Comparison of ENCODE assay signal across 16 cellular contexts in genomic region chr13:28533441-28534166, GRCh38. TPM values are rescaled to one million over a fixed set of nuclear protein-coding genes. Genes with fewer than 3 reads are reported as not detected.
DNase-seq lines count a peak whose midpoint lies in the region; ATAC-seq and TF ChIP-seq lines count a peak whose summit lies in the region.
"Had no signal": no experiment of that assay in that cellular context is flagged by ENCODE, and none has a peak within 500 bp of the region (broad histone marks: within the 10 kb centered on the region; RNA-seq: fewer than 3 reads in every experiment).

No MANE protein-coding gene starts in this region.

- peaks cover 0 to 72% (median 43%) of the 10 kb centered on the region in 7 donors for H3K27me3 ChIP-seq in spleen (replicated peaks in 1 of 7)
- H3K27me3 ChIP-seq in prostate gland (replicated peaks; ENCODE audit: insufficient read depth), result peaks cover 10% of the 10 kb centered on the region

- peaks cover 12% of the 10 kb centered on the region for H3K4me1 Mint-ChIP-seq in activated T-cell treated with anti-CD3 and anti-CD28 coated beads, Interleukin-2, amount 50 U/mL, for 24 hours (ENCODE audit: low read depth)
- H3K4me1 Mint-ChIP-seq in activated naive CD8-positive, alpha-beta T cell treated with anti-CD3 and anti-CD28 coated beads, Interleukin-2, amount 50 U/mL, for 24 hours, result peaks cover 5% of the 10 kb centered on the region
- H3K4me1 Mint-ChIP-seq: activated naive CD4-positive, alpha-beta T cell treated with anti-CD3 and anti-CD28 coated beads, Interleukin-2, amount 50 U/mL, for 24 hours had no signal

- H3K27ac Mint-ChIP-seq in activated T-cell treated with anti-CD3 and anti-CD28 coated beads, Interleukin-2, amount 50 U/mL, for 24 hours, result no peak overlapping the region
- no peak overlapping the region for H3K27ac Mint-ChIP-seq in activated naive CD8-positive, alpha-beta T cell treated with anti-CD3 and anti-CD28 coated beads, Interleukin-2, amount 50 U/mL, for 24 hours
- H3K27ac Mint-ChIP-seq: activated naive CD4-positive, alpha-beta T cell treated with anti-CD3 and anti-CD28 coated beads, Interleukin-2, amount 50 U/mL, for 24 hours; CD4-positive, alpha-beta memory T cell had no signal

- no peak for DNase-seq in activated T-cell treated with anti-CD3 and anti-CD28 coated beads, Interleukin-2, amount 50 U/mL, for 24 hours
- no peak for DNase-seq in activated T-cell treated with anti-CD3 and anti-CD28 coated beads, Interleukin-2, amount 50 U/mL, for 48 hours
- no peak for DNase-seq in activated naive CD8-positive, alpha-beta T cell treated with anti-CD3 and anti-CD28 coated beads, Interleukin-2, amount 50 U/mL, for 24 hours
- DNase-seq in spleen, result no peak
- DNase-seq in DMS79 treated with DMSO at 0.1 percent for 48 hours (lab: John Stamatoyannopoulos, UW), result no peak
- no peak for DNase-seq in prostate gland (ENCODE audit: low spot score)
- no peak for DNase-seq in HK-2 (ENCODE audit: unreplicated experiment)
- DNase-seq: activated CD8-positive, alpha-beta memory T cell treated with anti-CD3 and anti-CD28 coated beads, Interleukin-2, amount 50 U/mL, for 4 hours; CD4-positive, alpha-beta memory T cell; effector CD4-positive, alpha-beta T cell; NCI-H1105; NCI-H774 had no signal

- peaks cover 53% of the 10 kb centered on the region for H3K27me3 Mint-ChIP-seq in activated T-cell treated with anti-CD3 and anti-CD28 coated beads, Interleukin-2, amount 50 U/mL, for 24 hours
- H3K27me3 Mint-ChIP-seq in activated naive CD8-positive, alpha-beta T cell treated with anti-CD3 and anti-CD28 coated beads, Interleukin-2, amount 50 U/mL, for 24 hours, result peaks cover 36% of the 10 kb centered on the region

- no peaks in the 10 kb centered on the region for H3K4me1 ChIP-seq in mesodermal cell (ENCODE audit: control insufficient read depth, insufficient read depth, low read length, poor library complexity, severe bottlenecking)
- peaks cover 4 to 32% (median 26%) of the 10 kb centered on the region in 6 donors for H3K4me1 ChIP-seq in spleen
- no peaks in the 10 kb centered on the region for H3K4me1 ChIP-seq in prostate gland (replicated peaks)

- no peak for ATAC-seq in activated naive CD8-positive, alpha-beta T cell treated with anti-CD3 and anti-CD28 coated beads, Interleukin-2, amount 50 U/mL, for 24 hours

- no peaks in the 10 kb centered on the region for H3K36me3 ChIP-seq in mesodermal cell (ENCODE audit: control insufficient read depth, insufficient read depth, low read length)
- H3K36me3 ChIP-seq in spleen, result no peaks in the 10 kb centered on the region
- H3K36me3 ChIP-seq in prostate gland, result no peaks in the 10 kb centered on the region
- H3K36me3 ChIP-seq: tibial artery had no signal

- TF ChIP-seq CTCF in spleen (IDR thresholded peaks at IDR 0.05 in 8 of 11, conservative IDR thresholded peaks at IDR 0.05 in 3 of 11) (no peak), prostate gland (IDR thresholded peaks at IDR 0.05) (no peak)

- 79 to 91% methylated on average over 5 to 7 of the region's 7 CpGs for WGBS in mesodermal cell (ENCODE audit: insufficient coverage in 2 of 2), 2 experiments
- 88 to 97% (median 90%) methylated on average over 7 of the region's 7 CpGs for WGBS in spleen, 5 donors
- 93% methylated on average over 7 of the region's 7 CpGs for WGBS in prostate gland

- no peaks in the 10 kb centered on the region for H3K9me3 Mint-ChIP-seq in activated T-cell treated with anti-CD3 and anti-CD28 coated beads, Interleukin-2, amount 50 U/mL, for 24 hours
- H3K9me3 Mint-ChIP-seq in activated naive CD8-positive, alpha-beta T cell treated with anti-CD3 and anti-CD28 coated beads, Interleukin-2, amount 50 U/mL, for 24 hours, result no peaks in the 10 kb centered on the region
- H3K9me3 Mint-ChIP-seq: activated naive CD4-positive, alpha-beta T cell treated with anti-CD3 and anti-CD28 coated beads, Interleukin-2, amount 50 U/mL, for 24 hours; CD4-positive, alpha-beta memory T cell had no signal

- peak overlapping the region; percentile 65 for H3K4me3 Mint-ChIP-seq in activated T-cell treated with anti-CD3 and anti-CD28 coated beads, Interleukin-2, amount 50 U/mL, for 24 hours
- H3K4me3 Mint-ChIP-seq in activated naive CD8-positive, alpha-beta T cell treated with anti-CD3 and anti-CD28 coated beads, Interleukin-2, amount 50 U/mL, for 24 hours, result peak overlapping the region; percentile 59

- intact Hi-C loops in spleen (cut with DNase I; ENCODE audit: low total_unique reads) (no loop called here), prostate gland (cut with DNase I) (no loop called here)

- peaks cover 9% of the 10 kb centered on the region for H3K9me3 ChIP-seq in mesodermal cell (ENCODE audit: control insufficient read depth, low read length)
- peaks cover 0 to 13% (median 6%) of the 10 kb centered on the region in 8 donors for H3K9me3 ChIP-seq in spleen
- no peaks in the 10 kb centered on the region for H3K9me3 ChIP-seq in prostate gland
- H3K9me3 ChIP-seq: A549, tibial artery had no signal

- no peak overlapping the region for H3K4me3 ChIP-seq in mesodermal cell (ENCODE audit: extremely low read depth, insufficient read depth, low read length, poor library complexity, severe bottlenecking)
- H3K4me3 ChIP-seq in spleen, result peak overlapping the region in 2 of 8 donors; percentile 40 to 72
- no peak overlapping the region for H3K4me3 ChIP-seq in prostate gland

- H3K36me3 Mint-ChIP-seq in activated T-cell treated with anti-CD3 and anti-CD28 coated beads, Interleukin-2, amount 50 U/mL, for 24 hours (ENCODE audit: low read depth), result no peaks in the 10 kb centered on the region
- peaks cover 2% of the 10 kb centered on the region for H3K36me3 Mint-ChIP-seq in activated naive CD8-positive, alpha-beta T cell treated with anti-CD3 and anti-CD28 coated beads, Interleukin-2, amount 50 U/mL, for 24 hours (ENCODE audit: low read depth)
- H3K36me3 Mint-ChIP-seq: activated naive CD4-positive, alpha-beta T cell treated with anti-CD3 and anti-CD28 coated beads, Interleukin-2, amount 50 U/mL, for 24 hours; CD4-positive, alpha-beta memory T cell had no signal

- H3K27ac ChIP-seq in mesodermal cell (ENCODE audit: low read depth, low read length, severe bottlenecking), result peak overlapping the region; percentile 80
- H3K27ac ChIP-seq in spleen, result peak overlapping the region in 6 of 8 donors; percentile 70 to 80 (median 74)
- H3K27ac ChIP-seq in prostate gland, result no peak overlapping the region
- H3K27ac ChIP-seq: A549, tibial artery had no signal

- TF ChIP-seq POLR2A in spleen (IDR thresholded peaks at IDR 0.05), result no peak
- TF ChIP-seq POLR2A in prostate gland (IDR thresholded peaks at IDR 0.05), result no peak

RNA-seq across cellular contexts. Expression of gene FLT1, which starts 38.7 kb away (rescaled TPM):
- polyA plus RNA-seq in mesodermal cell (2013, experiment 1 of 2), result 534 TPM
- 463 TPM for polyA plus RNA-seq in mesodermal cell (2013, experiment 2 of 2)
- total RNA-seq in spleen, result 10 to 100 TPM; 48.8 to 70.6 (median 61.1) TPM
- polyA plus RNA-seq in spleen, result 1 to 10 TPM; 1.2 to 4.2 (median 3.5) TPM
- 10 to 100 TPM in 1 of 2 donors, 1 to 10 TPM in 1; 9.1 to 27.0 TPM for total RNA-seq in prostate gland
- polyA plus RNA-seq: A549 had no signal

Comparison
In these comparisons a context has a peak if more than half of its experiments do, and no peak if none do; other contexts are left out.
1. H3K27ac ChIP-seq: peak in mesodermal cell (single experiment) and spleen (6 of 8); none in prostate gland (0 of 2).